ENCODE assay signal across 9 cellular contexts in genomic region chr11:44315947-44316387, GRCh38. TPM values are rescaled to one million over a fixed set of nuclear protein-coding genes. Genes with fewer than 3 reads are reported as not detected.
DNase-seq lines count a peak whose midpoint lies in the region; ATAC-seq, FAIRE-seq and TF ChIP-seq lines count a peak whose summit lies in the region.
"Had no signal": no experiment of that assay in that cellular context is flagged by ENCODE, and none has a peak within 500 bp of the region (broad histone marks: within the 10 kb centered on the region; RNA-seq: fewer than 3 reads in every experiment).

No MANE protein-coding gene starts in this region.

- H3K36me3 ChIP-seq in adipocyte (ENCODE audit: control insufficient read depth, insufficient read depth, low read length, severe bottlenecking) (no peaks in the 10 kb centered on the region), keratinocyte (ENCODE audit: control insufficient read depth in 2 of 2, extremely low read depth in 1 of 2, insufficient read depth in 2 of 2, low read length in 2 of 2) (no peaks in the 10 kb centered on the region), tibial artery (no peaks in the 10 kb centered on the region)

- peak overlapping the region; percentile 71 for H3K4me2 ChIP-seq in keratinocyte (ENCODE audit: control insufficient read depth, extremely low read depth, insufficient read depth, low read depth, low read length)

- no peak overlapping the region for H3K9ac ChIP-seq in adipocyte (ENCODE audit: low read length)
- no peak overlapping the region for H3K9ac ChIP-seq in keratinocyte (ENCODE audit: control insufficient read depth, extremely low read depth, insufficient read depth, low read length)

- no peaks in the 10 kb centered on the region for H3K9me1 ChIP-seq in keratinocyte (ENCODE audit: control insufficient read depth, extremely low read depth, insufficient read depth, low read length)

- no peak overlapping the region for H3K4me3 Mint-ChIP-seq in activated CD8-positive, alpha-beta memory T cell treated with anti-CD3 and anti-CD28 coated beads, Interleukin-2, amount 10 ng/mL, durations not matched to agents 7 days and 5 days

- no peak for DNase-seq in activated CD8-positive, alpha-beta memory T cell treated with anti-CD3 and anti-CD28 coated beads, Interleukin-2, amount 10 ng/mL, durations not matched to agents 7 days and 5 days
- DNase-seq in activated CD8-positive, alpha-beta memory T cell treated with anti-CD3 and anti-CD28 coated beads for 24 hours = no peak
- DNase-seq in adipocyte (ENCODE audit: low read depth) = peak; percentile 76
- DNase-seq in keratinocyte (ENCODE audit: low read depth, low spot score) = no peak
- peak in 1 of 2 donors; percentile 60 for DNase-seq in tibial artery
- DNase-seq: NCI-H187 had no signal

- TF ChIP-seq CTCF in keratinocyte (optimal IDR thresholded peaks at IDR 0.05 in 1 of 3, IDR thresholded peaks at IDR 0.05 in 1 of 3, conservative IDR thresholded peaks at IDR 0.05 in 1 of 3; ENCODE audit: extremely low read depth in 1 of 3, insufficient read depth in 2 of 3, low read length in 3 of 3) (no peak), tibial artery (IDR thresholded peaks at IDR 0.05) (no peak)

- dilution Hi-C loops in keratinocyte (cut with MboI; ENCODE audit: extremely low pct_ligation_motif_present, low sequenced_read_pairs) = no loop called here

- intact Hi-C loops in tibial artery (cut with DNase I; ENCODE audit: low total_unique reads) = no loop called here

- H2AFZ ChIP-seq in keratinocyte (ENCODE audit: control insufficient read depth, low read length) = no peak overlapping the region

- H3K27ac ChIP-seq in keratinocyte (ENCODE audit: control insufficient read depth, insufficient read depth, low read length) (no peak overlapping the region), tibial artery (no peak overlapping the region)

- H3K27ac Mint-ChIP-seq in activated CD8-positive, alpha-beta memory T cell treated with anti-CD3 and anti-CD28 coated beads, Interleukin-2, amount 10 ng/mL, durations not matched to agents 7 days and 5 days = peak overlapping the region; percentile 32

- peaks cover 95% of the 10 kb centered on the region for H3K27me3 ChIP-seq in adipocyte (replicated peaks; ENCODE audit: control insufficient read depth, insufficient read depth, low read length)
- H3K27me3 ChIP-seq in keratinocyte (ENCODE audit: control insufficient read depth, extremely low read depth, insufficient read depth, low read length) = peaks cover 97% of the 10 kb centered on the region
- H3K27me3 ChIP-seq in tibial artery = peaks cover 3 to 98% of the 10 kb centered on the region in 2 donors

- H3K4me3 ChIP-seq in adipocyte (ENCODE audit: low read length) (no peak overlapping the region), keratinocyte (ENCODE audit: control insufficient read depth in 2 of 3, extremely low read depth in 1 of 3, insufficient read depth in 2 of 3, low read depth in 1 of 3, low read length in 3 of 3) (peak overlapping the region in 2 of 3 experiments; percentile 14 to 49), tibial artery (peak overlapping the region; percentile 21 to 44)

- peaks cover 7% of the 10 kb centered on the region for H3K4me1 Mint-ChIP-seq in activated CD8-positive, alpha-beta memory T cell treated with anti-CD3 and anti-CD28 coated beads, Interleukin-2, amount 10 ng/mL, durations not matched to agents 7 days and 5 days

- no peak for FAIRE-seq in keratinocyte (lab: Jason Lieb, UNC)

- peaks cover 98% of the 10 kb centered on the region for H3K27me3 Mint-ChIP-seq in activated CD8-positive, alpha-beta memory T cell treated with anti-CD3 and anti-CD28 coated beads, Interleukin-2, amount 10 ng/mL, durations not matched to agents 7 days and 5 days

- no peaks in the 10 kb centered on the region for H3K9me3 Mint-ChIP-seq in activated CD8-positive, alpha-beta memory T cell treated with anti-CD3 and anti-CD28 coated beads, Interleukin-2, amount 10 ng/mL, durations not matched to agents 7 days and 5 days (ENCODE audit: low read depth)

- CTCF ChIA-PET in activated CD8-positive, alpha-beta memory T cell treated with anti-CD3 and anti-CD28 coated beads, Interleukin-2, amount 10 ng/mL, durations not matched to agents 7 days and 5 days (lab: Charles Lee) = interaction anchor here (1.3 kb wide), 1 partner anchor 8 kb away, joined by 5 read pairs; no protein-coding TSS in a partner anchor

- no peaks in the 10 kb centered on the region for H4K20me1 ChIP-seq in keratinocyte (ENCODE audit: control insufficient read depth, extremely low read depth, insufficient read depth, low read length)

- peaks cover 6% of the 10 kb centered on the region for H3K4me1 ChIP-seq in adipocyte (ENCODE audit: control insufficient read depth, insufficient read depth, low read length)
- peaks cover 15% of the 10 kb centered on the region for H3K4me1 ChIP-seq in keratinocyte (ENCODE audit: control insufficient read depth, extremely low read depth, insufficient read depth, low read length)
- peaks cover 0 to 26% (median 17%) of the 10 kb centered on the region in 4 donors for H3K4me1 ChIP-seq in tibial artery

- no peaks in the 10 kb centered on the region for H3K36me3 Mint-ChIP-seq in activated CD8-positive, alpha-beta memory T cell treated with anti-CD3 and anti-CD28 coated beads, Interleukin-2, amount 10 ng/mL, durations not matched to agents 7 days and 5 days

- H3K9me3 ChIP-seq in adipocyte (ENCODE audit: control insufficient read depth, low read length) = no peaks in the 10 kb centered on the region
- no peaks in the 10 kb centered on the region for H3K9me3 ChIP-seq in keratinocyte (ENCODE audit: control insufficient read depth, low read depth, low read length)
- no peaks in the 10 kb centered on the region for H3K9me3 ChIP-seq in tibial artery

- H3K79me2 ChIP-seq in keratinocyte (ENCODE audit: control insufficient read depth, insufficient read depth, low read length) = no peaks in the 10 kb centered on the region

- ATAC-seq in activated CD8-positive, alpha-beta memory T cell treated with anti-CD3 and anti-CD28 coated beads, Interleukin-2, amount 10 ng/mL, durations not matched to agents 7 days and 5 days = no peak
- no peak for ATAC-seq in HG02642 (IDR thresholded peaks at IDR 0.05; ENCODE audit: poor library complexity, unreplicated experiment)
- no peak for ATAC-seq in GM21723 (IDR thresholded peaks at IDR 0.05; ENCODE audit: unreplicated experiment)
- ATAC-seq in GM19035 (IDR thresholded peaks at IDR 0.05; ENCODE audit: unreplicated experiment) = no peak

RNA-seq across cellular contexts. Expression of gene ALX4, which starts 6.0 kb away (rescaled TPM):
- total RNA-seq in activated CD8-positive, alpha-beta memory T cell treated with anti-CD3 and anti-CD28 coated beads, Interleukin-2, amount 10 ng/mL, durations not matched to agents 7 days and 5 days = not detected
- 0.02 TPM in 1 of 3 replicates, not detected in the others for polyA plus RNA-seq in keratinocyte
- polyA plus RNA-seq in keratinocyte (2011; ENCODE audit: low read depth) = not detected
- polyA plus RNA-seq in keratinocyte (2011; cell fraction: cytosol; rRNA removed) = 0.01 TPM in 1 of 2 replicates, not detected in the other
- polyA plus RNA-seq in keratinocyte (2011; cell fraction: nucleus; rRNA removed) = 0.03 TPM in 1 of 2 replicates, not detected in the other
- 0.16 TPM in 1 of 2 replicates, not detected in the other for polyA plus RNA-seq in keratinocyte (2012; ENCODE audit: low replicate concordance)
- not detected in 3 replicates for polyA minus RNA-seq in keratinocyte
- not detected for polyA minus RNA-seq in keratinocyte (2011; cell fraction: cytosol; rRNA and poly(A)+ RNA removed)
- 0.11 TPM in 1 of 2 replicates, not detected in the other for polyA minus RNA-seq in keratinocyte (2011; cell fraction: nucleus; rRNA and poly(A)+ RNA removed)
